In genomic region chr5:114361724-114362196, GRCh38 we compare ENCODE assay signal across 8 cellular contexts. TPM values are rescaled to one million over a fixed set of nuclear protein-coding genes. Genes with fewer than 3 reads are reported as not detected.
A peak's percentile ranks its signal among the peaks of the same experiment; 100 is the strongest.
DNase-seq lines count a peak whose midpoint lies in the region; ATAC-seq, FAIRE-seq and TF ChIP-seq lines count a peak whose summit lies in the region.

TSS of gene KCNN2 (plus strand) at chr5:114362070. CDS start at chr5:114362140, 70 bp downstream.

- peaks cover 49% of the 10 kb centered on the region for H3K27me3 Mint-ChIP-seq in stimulated activated memory B cell treated with anti-CD40 and anti-IgM and Interleukin-4, amounts not matched to agents 10 μg/mL and 1 μg/mL and 100 μg/mL, for 72 hours
- peaks cover 27 to 29% of the 10 kb centered on the region in 2 donors for H3K27me3 Mint-ChIP-seq in effector memory CD8-positive, alpha-beta T cell

- H3K4me1 Mint-ChIP-seq in stimulated activated memory B cell treated with anti-CD40 and anti-IgM and Interleukin-4, amounts not matched to agents 10 μg/mL and 1 μg/mL and 100 μg/mL, for 72 hours = peaks cover 22% of the 10 kb centered on the region
- H3K4me1 Mint-ChIP-seq in effector memory CD8-positive, alpha-beta T cell (ENCODE audit: low read depth in 2 of 2) = peaks cover 0 to 3% of the 10 kb centered on the region in 2 donors

- peak within 1 kb of the TSS; percentile 77 for H3K4me3 Mint-ChIP-seq in stimulated activated memory B cell treated with anti-CD40 and anti-IgM and Interleukin-4, amounts not matched to agents 10 μg/mL and 1 μg/mL and 100 μg/mL, for 72 hours
- H3K4me3 Mint-ChIP-seq in effector memory CD8-positive, alpha-beta T cell = no peak within 1 kb of the TSS

- no peaks in the 10 kb centered on the region for H3K36me3 ChIP-seq in kidney (ENCODE audit: control insufficient read depth in 1 of 2, insufficient read depth in 2 of 2, low read length in 2 of 2)

- H3K4me1 ChIP-seq in kidney (ENCODE audit: control insufficient read depth in 1 of 2, insufficient read depth in 1 of 2, low read depth in 1 of 2, low read length in 2 of 2) = peaks cover 0 to 8% of the 10 kb centered on the region in 2 donors

- H3K27ac ChIP-seq in 22Rv1 (peak within 1 kb of the TSS; percentile 83), kidney (ENCODE audit: low read depth in 2 of 2, low read length in 2 of 2) (no peak within 1 kb of the TSS)

- DNase-seq in NCI-H82 treated with DMSO at 0.1 percent for 48 hours (lab: John Stamatoyannopoulos, UW; ENCODE audit: unreplicated experiment) (peak; percentile 16), cerebellar nuclear complex (lab: John Stamatoyannopoulos, UW) (peak; percentile 7 to 80), kidney (peak; percentile 92)
- DNase-seq in effector memory CD8-positive, alpha-beta T cell = no peak

- H3K9me3 Mint-ChIP-seq in stimulated activated memory B cell treated with anti-CD40 and anti-IgM and Interleukin-4, amounts not matched to agents 10 μg/mL and 1 μg/mL and 100 μg/mL, for 72 hours = no peaks in the 10 kb centered on the region
- peaks cover 0 to 3% of the 10 kb centered on the region in 2 donors for H3K9me3 Mint-ChIP-seq in effector memory CD8-positive, alpha-beta T cell

- TF ChIP-seq CTCF in 22Rv1 (IDR thresholded peaks at IDR 0.05) = no peak
- TF ChIP-seq CTCF in kidney (IDR thresholded peaks at IDR 0.05; ENCODE audit: borderline replicate concordance, extremely low read depth, insufficient read depth) = no peak

- peak within 1 kb of the TSS; percentile 9 for H3K27ac Mint-ChIP-seq in stimulated activated memory B cell treated with anti-CD40 and anti-IgM and Interleukin-4, amounts not matched to agents 10 μg/mL and 1 μg/mL and 100 μg/mL, for 72 hours
- H3K27ac Mint-ChIP-seq in effector memory CD8-positive, alpha-beta T cell = no peak within 1 kb of the TSS

- ATAC-seq in GM18519 (IDR thresholded peaks at IDR 0.05; ENCODE audit: low FRiP score, unreplicated experiment) (peak; percentile 52), HG03196 (IDR thresholded peaks at IDR 0.05; ENCODE audit: unreplicated experiment) (peak; percentile 58)
- ATAC-seq in stimulated activated memory B cell treated with anti-CD40 and anti-IgM and Interleukin-4, amounts not matched to agents 10 μg/mL and 1 μg/mL and 100 μg/mL, for 72 hours = peak; percentile 53
- no peak for ATAC-seq in effector memory CD8-positive, alpha-beta T cell (replicated peaks)

- intact Hi-C loops in kidney (cut with DNase I) = no loop called here

- no peaks in the 10 kb centered on the region for H3K36me3 Mint-ChIP-seq in stimulated activated memory B cell treated with anti-CD40 and anti-IgM and Interleukin-4, amounts not matched to agents 10 μg/mL and 1 μg/mL and 100 μg/mL, for 72 hours
- H3K36me3 Mint-ChIP-seq in effector memory CD8-positive, alpha-beta T cell (ENCODE audit: insufficient read depth) = no peaks in the 10 kb centered on the region

- peak within 1 kb of the TSS; percentile 64 to 67 for H3K4me3 ChIP-seq in kidney (ENCODE audit: low read length in 2 of 2)

- no peaks in the 10 kb centered on the region for H3K9me3 ChIP-seq in kidney (ENCODE audit: control insufficient read depth in 1 of 2, low read length in 2 of 2)

- FAIRE-seq in kidney (lab: Jason Lieb, UNC) = no peak

- peak within 1 kb of the TSS in 1 of 2 donors; percentile 26 for H3K9ac ChIP-seq in kidney (ENCODE audit: low read length in 2 of 2)

RNA-seq across cellular contexts. Expression of gene KCNN2, which starts in this region (rescaled TPM):
- total RNA-seq in kidney = 1.5 TPM
- 1.7 TPM for polyA plus RNA-seq in kidney (ENCODE audit: insufficient read depth, low read depth, low replicate concordance)

Comparison
In these comparisons a context has a peak if more than half of its experiments do, and no peak if none do; other contexts are left out.
1. DNase-seq: peak in NCI-H82 treated with DMSO at 0.1 percent for 48 hours (single experiment), cerebellar nuclear complex (2 of 2) and kidney (single experiment); none in effector memory CD8-positive, alpha-beta T cell (0 of 3).